In the genomic region with DNA sequence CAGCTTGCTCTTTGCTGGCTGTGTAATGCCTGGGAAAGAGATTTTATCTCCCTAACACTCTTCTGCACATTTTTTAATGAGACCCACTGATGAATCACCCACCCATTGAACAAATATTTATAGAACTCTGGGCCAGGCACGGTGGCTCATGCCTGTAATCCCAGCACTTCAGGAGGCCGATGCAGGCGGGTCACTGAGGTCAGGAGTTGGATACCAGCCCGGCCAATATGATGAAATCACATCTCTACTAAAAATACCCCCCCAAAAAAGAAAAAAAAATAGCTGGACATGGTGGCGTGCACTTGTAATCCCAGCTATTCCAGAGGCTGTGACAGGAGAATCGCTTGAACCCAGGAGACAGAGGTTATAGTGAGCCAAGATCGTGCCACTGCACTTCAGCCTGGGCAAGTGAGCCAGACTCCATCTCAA, we compare ENCODE assay signal across 10 cellular contexts.
DNase-seq lines count a peak whose midpoint lies in the region; ATAC-seq and TF ChIP-seq lines count a peak whose summit lies in the region.
"Had no signal": no experiment of that assay in that cellular context is flagged by ENCODE, and none has a peak within 500 bp of the region (broad histone marks: within the 10 kb centered on the region; RNA-seq: fewer than 3 reads in every experiment).

No MANE protein-coding gene starts in this region.

- H3K4me1 ChIP-seq in thoracic aorta (ENCODE audit: control insufficient read depth in 1 of 2, low read depth in 2 of 2) = peaks cover 63 to 93% of the 10 kb centered on the region in 2 donors

- H3K36me3 Mint-ChIP-seq in CD4-positive, alpha-beta T cell (ENCODE audit: low read depth) = no peaks in the 10 kb centered on the region

- intact Hi-C loops in CD4-positive, alpha-beta T cell (cut with DNase I, micrococcal nuclease) = no loop called here

- CTCF ChIA-PET in CD4-positive, alpha-beta T cell (lab: Charles Lee) = no interaction called here

- H3K27me3 ChIP-seq in thoracic aorta (replicated peaks; ENCODE audit: insufficient read depth) = no peaks in the 10 kb centered on the region
- peaks cover 16% of the 10 kb centered on the region for H3K27me3 ChIP-seq in CD4-positive, alpha-beta T cell (ENCODE audit: control insufficient read depth, insufficient read depth, low read length)
- H3K27me3 ChIP-seq: thyroid gland had no signal

- ATAC-seq in thoracic aorta (ENCODE audit: insufficient number of reproducible peaks, low FRiP score, low read depth) = peak; percentile 77
- no peak for ATAC-seq in activated CD4-positive, CD25-positive, alpha-beta regulatory T cell treated with anti-CD3 and anti-CD28 coated beads, Interleukin-2, amount 50 U/mL, for 24 hours
- ATAC-seq in CD4-positive, alpha-beta T cell (ENCODE audit: poor library complexity) = no peak

- no peak overlapping the region for H3K4me3 ChIP-seq in cardiac fibroblast (replicated peaks in 1 of 2; ENCODE audit: low read depth in 2 of 2, low read length in 2 of 2)
- no peak overlapping the region for H3K4me3 ChIP-seq in thoracic aorta
- H3K4me3 ChIP-seq: thyroid gland had no signal

- no peak overlapping the region for H3K27ac Mint-ChIP-seq in CD4-positive, alpha-beta T cell

- no peak overlapping the region for H3K4me3 Mint-ChIP-seq in CD4-positive, alpha-beta T cell

- DNase-seq in HK-2 (ENCODE audit: unreplicated experiment) (peak; percentile 80), cardiac fibroblast (ENCODE audit: low read depth in 2 of 2) (peak; percentile 90 to 91), kidney tubule cell (ENCODE audit: low spot score) (peak; percentile 90), thoracic aorta (ENCODE audit: low spot score) (peak; percentile 76), SIG-M5 treated with dmso at 0.1 percent for 504 hours (lab: John Stamatoyannopoulos, UW; ENCODE audit: unreplicated experiment) (no peak), NCI-H187 (lab: John Stamatoyannopoulos, UW) (no peak)
- no peak for DNase-seq in CD4-positive, alpha-beta T cell
- DNase-seq: effector CD8-positive, alpha-beta T cell had no signal

- POLR2A ChIA-PET in CD4-positive, alpha-beta T cell (lab: Charles Lee) = no interaction called here

- TF ChIP-seq CTCF in cardiac fibroblast (IDR thresholded peaks at IDR 0.05; ENCODE audit: low read depth, low read length) (no peak), thoracic aorta (IDR thresholded peaks at IDR 0.05) (no peak)
- no peak for TF ChIP-seq CTCF in CD4-positive, alpha-beta T cell (IDR thresholded peaks at IDR 0.05)

- no peaks in the 10 kb centered on the region for H3K9me3 ChIP-seq in thoracic aorta
- H3K9me3 ChIP-seq in CD4-positive, alpha-beta T cell (ENCODE audit: control insufficient read depth, low read length) = no peaks in the 10 kb centered on the region
- H3K9me3 ChIP-seq: thyroid gland had no signal

- H3K36me3 ChIP-seq in thoracic aorta = no peaks in the 10 kb centered on the region
- H3K36me3 ChIP-seq: thyroid gland had no signal

- no peaks in the 10 kb centered on the region for H3K9me3 Mint-ChIP-seq in CD4-positive, alpha-beta T cell

- H3K27ac ChIP-seq in thoracic aorta = peak overlapping the region; percentile 73 to 82
- no peak overlapping the region for H3K27ac ChIP-seq in CD4-positive, alpha-beta T cell (ENCODE audit: low read depth, low read length)
- H3K27ac ChIP-seq: thyroid gland had no signal

- peaks cover 61% of the 10 kb centered on the region for H3K27me3 Mint-ChIP-seq in CD4-positive, alpha-beta T cell

- H3K4me1 Mint-ChIP-seq in CD4-positive, alpha-beta T cell (ENCODE audit: low read depth) = peaks cover 28% of the 10 kb centered on the region

Comparison
In these comparisons a context has a peak if more than half of its experiments do, and no peak if none do; other contexts are left out.
1. DNase-seq: peak in HK-2 (single experiment), cardiac fibroblast (2 of 2), kidney tubule cell (single experiment) and thoracic aorta (single experiment); none in SIG-M5 treated with dmso at 0.1 percent for 504 hours (single experiment), NCI-H187 (0 of 2) and CD4-positive, alpha-beta T cell (0 of 10).